Comparison of ENCODE assay signal across 17 cellular contexts in genomic region chr1:65079941-65080340, GRCh38.
DNase-seq lines count a peak whose midpoint lies in the region; ATAC-seq and TF ChIP-seq lines count a peak whose summit lies in the region.
"Had no signal": no experiment of that assay in that cellular context is flagged by ENCODE, and none has a peak within 500 bp of the region (broad histone marks: within the 10 kb centered on the region; RNA-seq: fewer than 3 reads in every experiment).

No MANE protein-coding gene starts in this region.

- H4K8ac ChIP-seq in mesenchymal stem cell (ENCODE audit: low read length) = no peak overlapping the region

- no peaks in the 10 kb centered on the region for H3K4me1 ChIP-seq in mesenchymal stem cell (ENCODE audit: control insufficient read depth, insufficient read depth, low read depth, low read length)

- H3K79me1 ChIP-seq in mesenchymal stem cell (replicated peaks; ENCODE audit: low read length, poor library complexity, severe bottlenecking) = no peaks in the 10 kb centered on the region

- H3K4me3 ChIP-seq in astrocyte of the spinal cord (ENCODE audit: low read depth, low read length) = no peak overlapping the region
- H3K4me3 ChIP-seq in mesenchymal stem cell (ENCODE audit: insufficient read depth in 1 of 2, low read depth in 1 of 2, low read length in 2 of 2) = no peak overlapping the region
- H3K4me3 ChIP-seq: BLaER1 treated with 17β-estradiol and CSF1 and Interleukin-3, amounts not matched to agents 10 nM and 100 nM; ovary; smooth muscle cell had no signal

- H3K4ac ChIP-seq in mesenchymal stem cell (ENCODE audit: low read depth in 1 of 2, low read length in 2 of 2) = no peak overlapping the region

- H3K23ac ChIP-seq in mesenchymal stem cell (ENCODE audit: low read length in 2 of 2) = no peak overlapping the region

- CTCF ChIA-PET in activated CD4-positive, alpha-beta T cell treated with anti-CD3 and anti-CD28 coated beads, Interleukin-2, amount 10 ng/mL, durations not matched to agents 7 days and 5 days (lab: Charles Lee) = interaction anchor here (0.6 kb wide), 1 partner anchor 115 kb away, joined by 3 read pairs; no protein-coding TSS in a partner anchor

- TF ChIP-seq CTCF in astrocyte of the spinal cord (IDR thresholded peaks at IDR 0.05; ENCODE audit: low read depth, low read length) = no peak

- H2AK5ac ChIP-seq in mesenchymal stem cell (ENCODE audit: low read length, severe bottlenecking) = no peak overlapping the region

- no peaks in the 10 kb centered on the region for H3K4me1 Mint-ChIP-seq in activated CD4-positive, alpha-beta T cell treated with anti-CD3 and anti-CD28 coated beads, Interleukin-2, amount 10 ng/mL, durations not matched to agents 7 days and 5 days
- H3K4me1 Mint-ChIP-seq: H9 had no signal

- H2BK120ac ChIP-seq in mesenchymal stem cell (ENCODE audit: low read depth, low read length) = no peak overlapping the region

- in situ Hi-C loops in astrocyte of the spinal cord (cut with HindIII; ENCODE audit: low sequenced_read_pairs) = no loop called here

- H3K4me2 ChIP-seq in mesenchymal stem cell (ENCODE audit: low read length, poor library complexity, severe bottlenecking) = no peak overlapping the region
- H3K4me2 ChIP-seq: KMS-11, smooth muscle cell had no signal

- H3K9me3 ChIP-seq in mesenchymal stem cell (ENCODE audit: control insufficient read depth, low read length) = no peaks in the 10 kb centered on the region
- H3K9me3 ChIP-seq: BLaER1 treated with 17β-estradiol and CSF1 and Interleukin-3, amounts not matched to agents 10 nM and 100 nM; ovary had no signal

- H2AFZ ChIP-seq in mesenchymal stem cell (ENCODE audit: low read depth, low read length) = no peak overlapping the region

- H3K18ac ChIP-seq in mesenchymal stem cell (ENCODE audit: low read depth in 1 of 2, low read length in 2 of 2) = no peak overlapping the region

- H3K14ac ChIP-seq in mesenchymal stem cell (ENCODE audit: low read length in 2 of 2) = no peak overlapping the region

- ATAC-seq in HG03439 (IDR thresholded peaks at IDR 0.05; ENCODE audit: unreplicated experiment) = no peak

- WGBS in mesenchymal stem cell = 69% methylated on average over 2 of the region's 5 CpGs

- H2BK15ac ChIP-seq in mesenchymal stem cell (ENCODE audit: low read depth, poor library complexity, severe bottlenecking) = no peak overlapping the region

- peaks cover 6% of the 10 kb centered on the region for H3K27me3 Mint-ChIP-seq in activated CD4-positive, alpha-beta T cell treated with anti-CD3 and anti-CD28 coated beads, Interleukin-2, amount 10 ng/mL, durations not matched to agents 7 days and 5 days
- H3K27me3 Mint-ChIP-seq: stimulated activated naive CD8-positive, alpha-beta T cell treated with anti-CD3 and anti-CD28 coated beads, Interleukin-15, Interleukin-2, amounts not matched to agents 100 ng/mL and 50 ng/mL, for 24 hours had no signal

- H3K9me3 Mint-ChIP-seq in activated CD4-positive, alpha-beta T cell treated with anti-CD3 and anti-CD28 coated beads, Interleukin-2, amount 10 ng/mL, durations not matched to agents 7 days and 5 days = no peaks in the 10 kb centered on the region
- H3K9me3 Mint-ChIP-seq: activated naive CD8-positive, alpha-beta T cell treated with anti-CD3 and anti-CD28 coated beads, Interleukin-2, amount 10 ng/mL, durations not matched to agents 7 days and 5 days; H9; stimulated activated naive CD8-positive, alpha-beta T cell treated with anti-CD3 and anti-CD28 coated beads, Interleukin-15, Interleukin-2, amounts not matched to agents 100 ng/mL and 50 ng/mL, for 24 hours had no signal

- H2BK5ac ChIP-seq in mesenchymal stem cell (ENCODE audit: low read depth, low read length, poor library complexity, severe bottlenecking) = no peak overlapping the region

- H4K91ac ChIP-seq in mesenchymal stem cell (ENCODE audit: low read length) = no peak overlapping the region

- H3K9ac ChIP-seq in mesenchymal stem cell (ENCODE audit: low read length) = peak overlapping the region; percentile 25
- H3K9ac ChIP-seq: BLaER1 treated with 17β-estradiol and CSF1 and Interleukin-3, amounts not matched to agents 10 nM and 100 nM; KMS-11 had no signal

- no peaks in the 10 kb centered on the region for H3K36me3 ChIP-seq in mesenchymal stem cell (ENCODE audit: control insufficient read depth in 1 of 2, insufficient read depth in 2 of 2, low read depth in 1 of 2, low read length in 2 of 2)
- H3K36me3 ChIP-seq: BLaER1 treated with 17β-estradiol and CSF1 and Interleukin-3, amounts not matched to agents 10 nM and 100 nM; ovary had no signal

- POLR2A ChIA-PET in activated CD4-positive, alpha-beta T cell treated with anti-CD3 and anti-CD28 coated beads, Interleukin-2, amount 10 ng/mL, durations not matched to agents 7 days and 5 days (lab: Charles Lee) = no interaction called here

- H3K36me3 Mint-ChIP-seq in activated CD4-positive, alpha-beta T cell treated with anti-CD3 and anti-CD28 coated beads, Interleukin-2, amount 10 ng/mL, durations not matched to agents 7 days and 5 days (ENCODE audit: low read depth) = no peaks in the 10 kb centered on the region
- H3K36me3 Mint-ChIP-seq: activated naive CD8-positive, alpha-beta T cell treated with anti-CD3 and anti-CD28 coated beads, Interleukin-2, amount 10 ng/mL, durations not matched to agents 7 days and 5 days had no signal

- H3K4me3 Mint-ChIP-seq in activated CD4-positive, alpha-beta T cell treated with anti-CD3 and anti-CD28 coated beads, Interleukin-2, amount 10 ng/mL, durations not matched to agents 7 days and 5 days = no peak overlapping the region
- H3K4me3 Mint-ChIP-seq: activated naive CD8-positive, alpha-beta T cell treated with anti-CD3 and anti-CD28 coated beads, Interleukin-2, amount 10 ng/mL, durations not matched to agents 7 days and 5 days; H9; stimulated activated naive CD8-positive, alpha-beta T cell treated with anti-CD3 and anti-CD28 coated beads, Interleukin-15, Interleukin-2, amounts not matched to agents 100 ng/mL and 50 ng/mL, for 24 hours had no signal

- no peak overlapping the region for H3K27ac ChIP-seq in mesenchymal stem cell (ENCODE audit: low read length, poor library complexity, severe bottlenecking)
- H3K27ac ChIP-seq: BLaER1 treated with 17β-estradiol and CSF1 and Interleukin-3, amounts not matched to agents 10 nM and 100 nM; KMS-11; ovary had no signal

- DNase-seq in ELR (ENCODE audit: low read depth) = peak; percentile 59
- DNase-seq in M059J (ENCODE audit: low read depth) = peak; percentile 42
- DNase-seq in astrocyte of the spinal cord (ENCODE audit: low read depth, low spot score) = peak; percentile 41
- DNase-seq in mesenchymal stem cell = peak; percentile 29
- DNase-seq in activated CD4-positive, alpha-beta T cell treated with anti-CD3 and anti-CD28 coated beads, Interleukin-2, amount 10 ng/mL, durations not matched to agents 7 days and 5 days = no peak
- DNase-seq in activated CD4-positive, CD25-positive, alpha-beta regulatory T cell (lab: John Stamatoyannopoulos, UW) = no peak
- DNase-seq: activated naive CD8-positive, alpha-beta T cell treated with anti-CD3 and anti-CD28 coated beads, Interleukin-2, amount 10 ng/mL, durations not matched to agents 7 days and 5 days; H9; NCI-H1694 treated with DMSO at 0.1 percent for 48 hours; NCI-H524; ovary; SW 1271 had no signal

- H3K27me3 ChIP-seq in mesenchymal stem cell (ENCODE audit: control insufficient read depth in 1 of 2, insufficient read depth in 1 of 2, low read length in 2 of 2) = no peaks in the 10 kb centered on the region
- H3K27me3 ChIP-seq: BLaER1 treated with 17β-estradiol and CSF1 and Interleukin-3, amounts not matched to agents 10 nM and 100 nM; ovary had no signal

- H3K27ac Mint-ChIP-seq in activated CD4-positive, alpha-beta T cell treated with anti-CD3 and anti-CD28 coated beads, Interleukin-2, amount 10 ng/mL, durations not matched to agents 7 days and 5 days = no peak overlapping the region
- H3K27ac Mint-ChIP-seq: activated naive CD8-positive, alpha-beta T cell treated with anti-CD3 and anti-CD28 coated beads, Interleukin-2, amount 10 ng/mL, durations not matched to agents 7 days and 5 days; H9; stimulated activated naive CD8-positive, alpha-beta T cell treated with anti-CD3 and anti-CD28 coated beads, Interleukin-15, Interleukin-2, amounts not matched to agents 100 ng/mL and 50 ng/mL, for 24 hours had no signal

- H2BK12ac ChIP-seq in mesenchymal stem cell (ENCODE audit: low read length in 2 of 2) = no peak overlapping the region

Comparison
In these comparisons a context has a peak if more than half of its experiments do, and no peak if none do; other contexts are left out.
1. DNase-seq: peak in ELR (single experiment), M059J (single experiment), astrocyte of the spinal cord (single experiment) and mesenchymal stem cell (single experiment); none in activated CD4-positive, alpha-beta T cell treated with anti-CD3 and anti-CD28 coated beads, Interleukin-2, amount 10 ng/mL, durations not matched to agents 7 days and 5 days (single experiment) and activated CD4-positive, CD25-positive, alpha-beta regulatory T cell (0 of 4).